Comparison of ENCODE assay signal across 20 cellular contexts in the genomic region with DNA sequence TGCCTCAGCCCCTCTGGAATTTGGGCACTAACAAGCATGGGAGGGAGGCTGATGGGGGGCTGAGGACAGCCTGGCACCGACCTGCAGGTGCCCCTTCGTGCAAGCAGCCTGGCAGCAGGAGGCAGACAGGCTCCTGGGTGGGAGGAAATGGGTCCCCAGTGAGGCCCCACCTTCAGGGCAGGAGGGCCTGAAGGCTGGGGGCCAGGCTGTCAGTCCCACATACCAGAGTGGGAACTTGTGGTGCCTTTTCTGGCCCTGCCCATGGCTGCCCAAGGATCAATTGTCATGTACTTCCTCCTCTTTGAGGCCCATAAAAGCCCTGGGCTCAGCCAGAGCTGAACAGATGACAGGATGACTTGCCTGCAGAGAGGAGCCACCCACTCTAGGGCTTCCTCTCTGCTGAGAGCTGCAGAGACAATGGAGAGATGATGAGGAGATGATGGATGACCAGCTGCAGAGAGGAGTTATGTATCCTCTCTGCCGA.
DNase-seq lines count a peak whose midpoint lies in the region; ATAC-seq and TF ChIP-seq lines count a peak whose summit lies in the region.
"Had no signal": no experiment of that assay in that cellular context is flagged by ENCODE, and none has a peak within 500 bp of the region (broad histone marks: within the 10 kb centered on the region; RNA-seq: fewer than 3 reads in every experiment).

No MANE protein-coding gene starts in this region.

- H3K4me1 ChIP-seq in heart left ventricle: peaks cover 0 to 6% (median 0%) of the 10 kb centered on the region in 12 donors
- no peaks in the 10 kb centered on the region for H3K4me1 ChIP-seq in osteoblast (ENCODE audit: insufficient read depth, low read length)
- H3K4me1 ChIP-seq: A549, BE2C had no signal

- peaks cover 0 to 30% (median 0%) of the 10 kb centered on the region in 12 donors for H3K9me3 ChIP-seq in heart left ventricle
- no peaks in the 10 kb centered on the region for H3K9me3 ChIP-seq in osteoblast (ENCODE audit: low read depth, low read length)
- H3K9me3 ChIP-seq: A549, BE2C had no signal

- H3K79me2 ChIP-seq in osteoblast (ENCODE audit: insufficient read depth, low read length): no peaks in the 10 kb centered on the region

- ATAC-seq in heart left ventricle (peak; percentile 18 to 54 (median 26)), left ventricle myocardium superior (peak; percentile 76)
- ATAC-seq: A549 had no signal

- TF ChIP-seq POLR2A in heart left ventricle (IDR thresholded peaks at IDR 0.05): no peak

- H3K27me3 ChIP-seq in heart left ventricle: no peaks in the 10 kb centered on the region
- no peaks in the 10 kb centered on the region for H3K27me3 ChIP-seq in osteoblast (ENCODE audit: insufficient read depth, low read length)
- H3K27me3 ChIP-seq: BE2C; BLaER1 treated with 17β-estradiol and CSF1 and Interleukin-3, amounts not matched to agents 10 nM and 100 nM had no signal

- no peak overlapping the region for H2AFZ ChIP-seq in osteoblast (ENCODE audit: low read length)
- H2AFZ ChIP-seq: GM23248 had no signal

- DNase-seq in activated gamma-delta T cell (lab: John Stamatoyannopoulos, UW) (peak; percentile 3), activated gamma-delta T cell treated with Interleukin-2 at 50 U/mL for 16 hours (no peak), heart left ventricle (peak in 1 of 5 donors; percentile 25), cardiac septum (ENCODE audit: low spot score) (no peak), left ventricle myocardium superior (peak; percentile 31), osteoblast (ENCODE audit: insufficient read length, low spot score, missing footprints) (peak; percentile 17), NCI-H1417 treated with DMSO at 0.1 percent for 48 hours (lab: John Stamatoyannopoulos, UW) (no peak), NCI-H510A treated with DMSO at 0.1 percent for 48 hours (lab: John Stamatoyannopoulos, UW) (no peak)
- DNase-seq: 8988T; ACHN; AML-193; BE2C; CD4-positive, alpha-beta T cell; CD8-positive, alpha-beta memory T cell; DMS79; GM23248; H7; HCEC 1CT had no signal

- H4K20me1 ChIP-seq in osteoblast (ENCODE audit: insufficient read depth, low read length): no peaks in the 10 kb centered on the region
- H4K20me1 ChIP-seq: BLaER1 treated with 17β-estradiol and CSF1 and Interleukin-3, amounts not matched to agents 10 nM and 100 nM had no signal

- H3K36me3 ChIP-seq in heart left ventricle: no peaks in the 10 kb centered on the region
- no peaks in the 10 kb centered on the region for H3K36me3 ChIP-seq in osteoblast (ENCODE audit: insufficient read depth, low read length)
- H3K36me3 ChIP-seq: BE2C; BLaER1 treated with 17β-estradiol and CSF1 and Interleukin-3, amounts not matched to agents 10 nM and 100 nM had no signal

- WGBS in heart left ventricle, 4 donors: 32 to 63% (median 53%) methylated on average over 1 to 3 of the region's 3 CpGs

- no peak overlapping the region for H3K4me3 ChIP-seq in heart left ventricle
- no peak overlapping the region for H3K4me3 ChIP-seq in osteoblast (ENCODE audit: insufficient read depth, low read length)
- H3K4me3 ChIP-seq: A549; BLaER1 treated with 17β-estradiol and CSF1 and Interleukin-3, amounts not matched to agents 10 nM and 100 nM; GM23248 had no signal

- H3K27ac ChIP-seq in heart left ventricle (no peak overlapping the region), osteoblast (ENCODE audit: low read depth, low read length) (no peak overlapping the region)
- H3K27ac ChIP-seq: A549; BLaER1 treated with 17β-estradiol and CSF1 and Interleukin-3, amounts not matched to agents 10 nM and 100 nM; GM23248 had no signal

- intact Hi-C loops in heart left ventricle (cut with DNase I) (no loop called here), cardiac septum (cut with DNase I) (no loop called here), left ventricle myocardium superior (cut with micrococcal nuclease) (no loop called here)

- no peak overlapping the region for H3K4me2 ChIP-seq in osteoblast (ENCODE audit: insufficient read depth, low read length)
- H3K4me2 ChIP-seq: A549; BLaER1 treated with 17β-estradiol and CSF1 and Interleukin-3, amounts not matched to agents 10 nM and 100 nM had no signal

- TF ChIP-seq CTCF in heart left ventricle (IDR thresholded peaks at IDR 0.05) (no peak), osteoblast (IDR thresholded peaks at IDR 0.05; ENCODE audit: extremely low read depth, low read depth, low read length) (no peak)

Comparison
In these comparisons a context has a peak if more than half of its experiments do, and no peak if none do; other contexts are left out.
1. DNase-seq: peak in activated gamma-delta T cell (single experiment), left ventricle myocardium superior (single experiment) and osteoblast (single experiment); none in activated gamma-delta T cell treated with Interleukin-2 at 50 U/mL for 16 hours (single experiment), cardiac septum (single experiment), NCI-H1417 treated with DMSO at 0.1 percent for 48 hours (single experiment) and NCI-H510A treated with DMSO at 0.1 percent for 48 hours (single experiment).